In genomic region chr11:65558785-65559509, GRCh38 we compare ENCODE assay signal across 8 cellular contexts. TPM values are rescaled to one million over a fixed set of nuclear protein-coding genes. Genes with fewer than 3 reads are reported as not detected.
DNase-seq lines count a peak whose midpoint lies in the region; TF ChIP-seq lines count a peak whose summit lies in the region.

No MANE protein-coding gene starts in this region.

- DNase-seq in adipocyte (ENCODE audit: low read depth) (peak; percentile 65), hepatocyte (ENCODE audit: low spot score) (peak; percentile 72), NCI-H510A (lab: John Stamatoyannopoulos, UW) (no peak), SHP77 (lab: John Stamatoyannopoulos, UW) (no peak)
- DNase-seq in stimulated activated naive CD4-positive, alpha-beta T cell (lab: John Stamatoyannopoulos, UW): no peak
- no peak for DNase-seq in activated naive CD4-positive, alpha-beta T cell (lab: John Stamatoyannopoulos, UW)

- H3K4me1 ChIP-seq in HUES48 (ENCODE audit: control insufficient read depth, insufficient read depth, low read length) (peaks cover 25% of the 10 kb centered on the region), adipocyte (ENCODE audit: control insufficient read depth, insufficient read depth, low read length) (peaks cover 53% of the 10 kb centered on the region), hepatocyte (ENCODE audit: insufficient read depth) (peaks cover 53% of the 10 kb centered on the region), skeletal muscle tissue (ENCODE audit: control insufficient read depth in 3 of 3, insufficient read depth in 3 of 3, low read length in 3 of 3) (peaks cover 54 to 65% (median 64%) of the 10 kb centered on the region in 3 donors)

- H3K4me3 ChIP-seq in HUES48 (ENCODE audit: low read depth, low read length) (peak overlapping the region; percentile 54), adipocyte (ENCODE audit: low read length) (peak overlapping the region; percentile 73), hepatocyte (peak overlapping the region; percentile 60), skeletal muscle tissue (ENCODE audit: low read length in 3 of 3) (peak overlapping the region; percentile 50 to 62 (median 61))

- H3K9me2 ChIP-seq in hepatocyte (replicated peaks; ENCODE audit: insufficient read depth): no peaks in the 10 kb centered on the region

- peak overlapping the region; percentile 52 for H3K27ac ChIP-seq in HUES48 (ENCODE audit: low read depth, low read length)
- H3K27ac ChIP-seq in hepatocyte: peak overlapping the region; percentile 98
- peak overlapping the region; percentile 96 for H3K27ac ChIP-seq in skeletal muscle tissue (ENCODE audit: low read depth, low read length)

- H3K79me2 ChIP-seq in hepatocyte: peaks cover 28% of the 10 kb centered on the region

- no peak for TF ChIP-seq CTCF in hepatocyte (IDR thresholded peaks at IDR 0.05; ENCODE audit: poor library complexity)

- no peaks in the 10 kb centered on the region for H4K20me1 ChIP-seq in hepatocyte (ENCODE audit: insufficient read depth, poor library complexity, severe bottlenecking)

- no peak overlapping the region for H3K9ac ChIP-seq in HUES48 (ENCODE audit: low read depth, low read length)
- peak overlapping the region; percentile 84 for H3K9ac ChIP-seq in adipocyte (ENCODE audit: low read length)
- peak overlapping the region; percentile 81 to 91 (median 84) for H3K9ac ChIP-seq in skeletal muscle tissue (ENCODE audit: low read depth in 1 of 3, low read length in 3 of 3)

- 59% methylated on average over 20 of the region's 21 CpGs for WGBS in hepatocyte (ENCODE audit: low lambda C conversion rate, missing lambda C conversion rate)

- peak overlapping the region; percentile 96 for H3K4me2 ChIP-seq in hepatocyte

- H3K9me3 ChIP-seq in HUES48 (ENCODE audit: control insufficient read depth, insufficient read depth, low read length) (no peaks in the 10 kb centered on the region), adipocyte (ENCODE audit: control insufficient read depth, low read length) (no peaks in the 10 kb centered on the region), hepatocyte (ENCODE audit: low read depth) (no peaks in the 10 kb centered on the region), skeletal muscle tissue (ENCODE audit: control insufficient read depth in 3 of 3, low read length in 3 of 3) (no peaks in the 10 kb centered on the region)

- H3K27me3 ChIP-seq in HUES48 (ENCODE audit: control insufficient read depth, insufficient read depth, low read length) (peaks cover 42% of the 10 kb centered on the region), adipocyte (replicated peaks; ENCODE audit: control insufficient read depth, insufficient read depth, low read length) (no peaks in the 10 kb centered on the region), hepatocyte (no peaks in the 10 kb centered on the region), skeletal muscle tissue (ENCODE audit: control insufficient read depth in 3 of 3, insufficient read depth in 3 of 3, low read length in 3 of 3) (no peaks in the 10 kb centered on the region)

- H3K36me3 ChIP-seq in HUES48 (ENCODE audit: control insufficient read depth, insufficient read depth, low read length) (no peaks in the 10 kb centered on the region), adipocyte (ENCODE audit: control insufficient read depth, insufficient read depth, low read length, severe bottlenecking) (no peaks in the 10 kb centered on the region), hepatocyte (replicated peaks; ENCODE audit: insufficient read depth, low read depth) (no peaks in the 10 kb centered on the region), skeletal muscle tissue (ENCODE audit: control insufficient read depth in 3 of 3, insufficient read depth in 3 of 3, low read length in 3 of 3) (peaks cover 0 to 3% (median 0%) of the 10 kb centered on the region in 3 donors)

- peak overlapping the region; percentile 7 for H2AFZ ChIP-seq in hepatocyte

RNA-seq across cellular contexts. Expression of gene LTBP3, which starts 0.8 kb away (rescaled TPM):
- 46.0 and 53.7 TPM in 2 replicates for total RNA-seq in hepatocyte
- polyA plus RNA-seq in hepatocyte: 85.3 and 101 TPM in 2 replicates
- 32.9 TPM for total RNA-seq in skeletal muscle tissue

RNA-seq across cellular contexts. Expression of gene ZNRD2, which starts 11.3 kb away (rescaled TPM):
- total RNA-seq in hepatocyte (20.5 and 20.8 TPM in 2 replicates), skeletal muscle tissue (23.0 TPM)
- 52.4 and 57.3 TPM in 2 replicates for polyA plus RNA-seq in hepatocyte

RNA-seq across cellular contexts. Expression of gene FAM89B, which starts 13.4 kb away (rescaled TPM):
- total RNA-seq in hepatocyte (28.5 and 34.1 TPM in 2 replicates), skeletal muscle tissue (14.6 TPM)
- 105 and 112 TPM in 2 replicates for polyA plus RNA-seq in hepatocyte

RNA-seq across cellular contexts. Expression of gene EHBP1L1, which starts 16.9 kb away (rescaled TPM):
- total RNA-seq in hepatocyte: 8.4 and 20.9 TPM in 2 replicates
- polyA plus RNA-seq in hepatocyte: 12.5 and 18.1 TPM in 2 replicates
- 157 TPM for total RNA-seq in skeletal muscle tissue

RNA-seq across cellular contexts. Expression of gene SCYL1, which starts 34.1 kb away (rescaled TPM):
- 80.4 and 83.9 TPM in 2 replicates for total RNA-seq in hepatocyte
- polyA plus RNA-seq in hepatocyte: 162 and 167 TPM in 2 replicates
- total RNA-seq in skeletal muscle tissue: 36.0 TPM

Comparison
In these comparisons a context has a peak if more than half of its experiments do, and no peak if none do; other contexts are left out.
1. DNase-seq: peak in adipocyte (single experiment) and hepatocyte (single experiment); none in NCI-H510A (single experiment), SHP77 (0 of 2), stimulated activated naive CD4-positive, alpha-beta T cell (0 of 6) and activated naive CD4-positive, alpha-beta T cell (0 of 4).
2. Peak in every context shown above with its lines, with median percentiles within 50 percentile points of each other: H3K27ac ChIP-seq and H3K4me3 ChIP-seq.